In genomic region chr16:58734459-58734787, GRCh38 we compare ENCODE assay signal across 8 cellular contexts. TPM values are rescaled to one million over a fixed set of nuclear protein-coding genes. Genes with fewer than 3 reads are reported as not detected.
DNase-seq lines count a peak whose midpoint lies in the region; ATAC-seq, FAIRE-seq and TF ChIP-seq lines count a peak whose summit lies in the region.

No MANE protein-coding gene starts in this region.

- FAIRE-seq in frontal cortex (lab: Jason Lieb, UNC), result no peak

- intact Hi-C loops in esophagus squamous epithelium (cut with DNase I), result no loop called here
- intact Hi-C loops in prostate gland (cut with DNase I), result no loop called here

- no peaks in the 10 kb centered on the region for H3K9me3 ChIP-seq in RWPE2 (ENCODE audit: severe bottlenecking)
- no peaks in the 10 kb centered on the region for H3K9me3 ChIP-seq in esophagus squamous epithelium
- H3K9me3 ChIP-seq in prostate gland, result no peaks in the 10 kb centered on the region

- WGBS in esophagus squamous epithelium, 2 donors, result 16 to 19% methylated on average over 7 to 8 of the region's 8 CpGs
- WGBS in prostate gland, result 27% methylated on average over 8 of the region's 8 CpGs

- no peak for ATAC-seq in RWPE2 (ENCODE audit: low read depth)
- no peak for ATAC-seq in GM21825 (IDR thresholded peaks at IDR 0.05; ENCODE audit: unreplicated experiment)
- ATAC-seq in GM18502 (IDR thresholded peaks at IDR 0.05; ENCODE audit: poor library complexity, unreplicated experiment), result no peak

- H3K4me3 ChIP-seq in GM06990 (replicated peaks; ENCODE audit: low read depth, low read length) (peak overlapping the region; percentile 98), RWPE2 (ENCODE audit: severe bottlenecking) (peak overlapping the region; percentile 88), esophagus squamous epithelium (peak overlapping the region; percentile 84 to 96 (median 94)), prostate gland (peak overlapping the region; percentile 60 to 78)

- H3K27ac ChIP-seq in RWPE2 (ENCODE audit: poor library complexity, severe bottlenecking), result peak overlapping the region; percentile 59
- H3K27ac ChIP-seq in esophagus squamous epithelium, result peak overlapping the region; percentile 90 to 93 (median 91)
- H3K27ac ChIP-seq in prostate gland, result peak overlapping the region; percentile 78 to 84

- H3K4me1 ChIP-seq in RWPE2 (ENCODE audit: insufficient read depth, poor library complexity, severe bottlenecking), result peaks cover 20% of the 10 kb centered on the region
- H3K4me1 ChIP-seq in esophagus squamous epithelium, result peaks cover 16 to 44% (median 18%) of the 10 kb centered on the region in 3 donors
- no peaks in the 10 kb centered on the region for H3K4me1 ChIP-seq in prostate gland (replicated peaks)

- TF ChIP-seq POLR2A in esophagus squamous epithelium (IDR thresholded peaks at IDR 0.05) (no peak), prostate gland (IDR thresholded peaks at IDR 0.05) (no peak)

- DNase-seq in GM06990 (ENCODE audit: extremely low read depth, insufficient read length), result no peak
- no peak for DNase-seq in RWPE2 (ENCODE audit: low spot score)
- DNase-seq in esophagus squamous epithelium (lab: John Stamatoyannopoulos, UW), result no peak
- DNase-seq in prostate gland (ENCODE audit: low spot score), result no peak
- DNase-seq in ureter (ENCODE audit: low spot score), result no peak
- no peak for DNase-seq in frontal cortex (ENCODE audit: low spot score in 2 of 2)

- H3K36me3 ChIP-seq in GM06990 (ENCODE audit: control insufficient read depth, insufficient read depth, low read length) (no peaks in the 10 kb centered on the region; the same call in 1 of the 2 replicates), RWPE2 (ENCODE audit: low read depth) (peaks cover 24% of the 10 kb centered on the region), esophagus squamous epithelium (peaks cover 0 to 8% (median 0%) of the 10 kb centered on the region in 3 donors), prostate gland (no peaks in the 10 kb centered on the region)

- no peaks in the 10 kb centered on the region for H3K27me3 ChIP-seq in GM06990 (replicated peaks; ENCODE audit: control insufficient read depth, insufficient read depth, low read length)
- no peaks in the 10 kb centered on the region for H3K27me3 ChIP-seq in RWPE2 (ENCODE audit: insufficient read depth, poor library complexity, severe bottlenecking)
- H3K27me3 ChIP-seq in esophagus squamous epithelium, result no peaks in the 10 kb centered on the region
- no peaks in the 10 kb centered on the region for H3K27me3 ChIP-seq in prostate gland (replicated peaks; ENCODE audit: insufficient read depth)

- TF ChIP-seq CTCF in GM06990 (IDR thresholded peaks at IDR 0.05; ENCODE audit: insufficient read depth, low read length, poor library complexity, severe bottlenecking) (no peak), RWPE2 (IDR thresholded peaks at IDR 0.05; ENCODE audit: poor library complexity, severe bottlenecking) (peak; percentile 74), esophagus squamous epithelium (IDR thresholded peaks at IDR 0.05) (no peak), prostate gland (IDR thresholded peaks at IDR 0.05) (no peak)

RNA-seq across cellular contexts. Expression of gene GOT2, which starts 0.3 kb away (rescaled TPM):
- total RNA-seq in esophagus squamous epithelium (100 to 1,000 TPM in 3 of 4 donors, 10 to 100 TPM in 1; 67.5 to 172 (median 110) TPM), prostate gland (100 to 1,000 TPM; 120 to 131 TPM), ureter (146 TPM), frontal cortex (33.8 TPM)

RNA-seq across cellular contexts. Expression of gene SLC38A7, which starts 49.9 kb away (rescaled TPM):
- 10 to 100 TPM in 3 of 4 donors, 1 to 10 TPM in 1; 9.1 to 15.6 (median 13.1) TPM for total RNA-seq in esophagus squamous epithelium
- total RNA-seq in prostate gland, result 10 to 100 TPM; 20.6 to 29.9 TPM
- total RNA-seq in ureter, result 14.6 TPM
- total RNA-seq in frontal cortex, result 14.3 TPM
